10 cellular contexts compared by ENCODE assay signal in the genomic region with DNA sequence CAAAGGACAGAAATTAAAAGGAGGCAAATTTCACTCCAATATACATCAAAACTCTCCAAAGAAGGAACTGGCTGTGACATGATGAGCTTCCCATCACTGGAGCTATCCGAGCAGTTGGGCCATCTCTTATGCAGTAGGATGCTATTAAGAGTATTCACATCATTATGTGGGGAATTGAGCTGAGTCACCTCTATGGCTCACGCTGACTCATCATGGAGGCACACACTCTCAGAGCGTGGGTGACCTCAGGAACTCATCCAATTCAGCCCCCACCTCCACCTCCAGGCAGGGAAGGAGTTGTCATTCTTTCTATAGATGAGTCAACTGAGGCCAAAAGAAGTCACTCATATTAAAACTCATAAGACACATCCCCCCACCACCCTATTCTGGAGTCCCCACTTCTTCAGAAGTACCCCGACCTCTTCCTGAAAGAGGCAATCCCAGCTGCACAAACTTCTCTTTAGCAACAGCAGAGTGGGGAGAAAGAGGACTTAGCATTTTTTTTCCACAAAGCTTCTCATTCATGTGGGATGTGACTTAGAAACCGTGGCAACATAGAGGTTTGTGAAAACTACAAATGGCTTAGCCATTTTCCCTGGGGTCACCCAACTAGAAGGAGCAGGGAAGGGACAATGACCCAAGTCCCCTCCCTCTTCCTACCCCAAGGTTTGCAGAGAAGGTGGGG. TPM values are rescaled to one million over a fixed set of nuclear protein-coding genes. Genes with fewer than 3 reads are reported as not detected.
DNase-seq lines count a peak whose midpoint lies in the region; ATAC-seq, FAIRE-seq and TF ChIP-seq lines count a peak whose summit lies in the region.
"Had no signal": no experiment of that assay in that cellular context is flagged by ENCODE, and none has a peak within 500 bp of the region (broad histone marks: within the 10 kb centered on the region; RNA-seq: fewer than 3 reads in every experiment).

No MANE protein-coding gene starts in this region.

- no peak overlapping the region for H3K4me3 ChIP-seq in kidney (ENCODE audit: low read length in 2 of 2)
- H3K4me3 ChIP-seq in uterus, result no peak overlapping the region

- H3K4me1 ChIP-seq in kidney (ENCODE audit: control insufficient read depth in 1 of 2, insufficient read depth in 1 of 2, low read depth in 1 of 2, low read length in 2 of 2) (no peaks in the 10 kb centered on the region), uterus (no peaks in the 10 kb centered on the region)

- H3K27me3 ChIP-seq in uterus, result no peaks in the 10 kb centered on the region

- H3K9ac ChIP-seq in kidney (ENCODE audit: low read length in 2 of 2), result no peak overlapping the region

- FAIRE-seq in RCC 7860 (lab: Jason Lieb, UNC) (peak; percentile 98), kidney (lab: Jason Lieb, UNC) (no peak)

- peak; percentile 84 for ATAC-seq in GM21529 (IDR thresholded peaks at IDR 0.05; ENCODE audit: unreplicated experiment)

- no peak for TF ChIP-seq POLR2A in uterus (IDR thresholded peaks at IDR 0.05)

- DNase-seq in ACHN (peak; percentile 98), RCC 7860 (ENCODE audit: low spot score) (peak; percentile 97), epithelial cell of prostate (ENCODE audit: low read depth, low spot score) (peak; percentile 95), kidney (no peak), uterus (no peak), NCI-H2029 (lab: John Stamatoyannopoulos, UW) (no peak)
- DNase-seq in stimulated activated CD4-positive, alpha-beta T cell treated with anti-CD3 and anti-CD28 coated beads, Interleukin-2, amount 100 ng/mL, for 24 hours, result peak; percentile 71 to 72
- DNase-seq: stimulated activated naive B cell treated with anti-CD40 and anti-IgM and Interleukin-4, amounts not matched to agents 10 μg/mL and 1 μg/mL and 100 μg/mL, for 72 hours had no signal

- intact Hi-C loops in kidney (cut with DNase I) (no loop called here), uterus (cut with DNase I; ENCODE audit: low total_unique reads) (no loop called here)

- H3K36me3 ChIP-seq in kidney (ENCODE audit: control insufficient read depth in 1 of 2, insufficient read depth in 2 of 2, low read length in 2 of 2) (no peaks in the 10 kb centered on the region), uterus (no peaks in the 10 kb centered on the region)

- H3K9me3 ChIP-seq in kidney (ENCODE audit: control insufficient read depth in 1 of 2, low read length in 2 of 2) (no peaks in the 10 kb centered on the region), uterus (no peaks in the 10 kb centered on the region)

- TF ChIP-seq CTCF in kidney (IDR thresholded peaks at IDR 0.05; ENCODE audit: borderline replicate concordance, extremely low read depth, insufficient read depth), result no peak
- TF ChIP-seq CTCF in uterus (IDR thresholded peaks at IDR 0.05), result no peak

- in situ Hi-C loops in ACHN (cut with HindIII; ENCODE audit: low pct_ligation_motif_present, low pct_unique_long_range_greater_than_20kb, low sequenced_read_pairs), result no loop called here

- peak overlapping the region; percentile 32 for H3K27ac ChIP-seq in epithelial cell of prostate
- no peak overlapping the region for H3K27ac ChIP-seq in kidney (ENCODE audit: low read depth in 2 of 2, low read length in 2 of 2)
- no peak overlapping the region for H3K27ac ChIP-seq in uterus

RNA-seq across cellular contexts. Expression of a gene that starts 32.5 kb away (rescaled TPM):
- not detected for total RNA-seq in kidney
- polyA plus RNA-seq in kidney (ENCODE audit: insufficient read depth, low read depth, low replicate concordance), result not detected
- not detected for total RNA-seq in uterus
- polyA plus RNA-seq: adipose tissue had no signal

Comparison
In these comparisons a context has a peak if more than half of its experiments do, and no peak if none do; other contexts are left out.
1. DNase-seq: peak in ACHN (single experiment), RCC 7860 (single experiment), epithelial cell of prostate (single experiment) and stimulated activated CD4-positive, alpha-beta T cell treated with anti-CD3 and anti-CD28 coated beads, Interleukin-2, amount 100 ng/mL, for 24 hours (2 of 2); none in kidney (single experiment), uterus (0 of 2) and NCI-H2029 (single experiment).